In the genomic region with DNA sequence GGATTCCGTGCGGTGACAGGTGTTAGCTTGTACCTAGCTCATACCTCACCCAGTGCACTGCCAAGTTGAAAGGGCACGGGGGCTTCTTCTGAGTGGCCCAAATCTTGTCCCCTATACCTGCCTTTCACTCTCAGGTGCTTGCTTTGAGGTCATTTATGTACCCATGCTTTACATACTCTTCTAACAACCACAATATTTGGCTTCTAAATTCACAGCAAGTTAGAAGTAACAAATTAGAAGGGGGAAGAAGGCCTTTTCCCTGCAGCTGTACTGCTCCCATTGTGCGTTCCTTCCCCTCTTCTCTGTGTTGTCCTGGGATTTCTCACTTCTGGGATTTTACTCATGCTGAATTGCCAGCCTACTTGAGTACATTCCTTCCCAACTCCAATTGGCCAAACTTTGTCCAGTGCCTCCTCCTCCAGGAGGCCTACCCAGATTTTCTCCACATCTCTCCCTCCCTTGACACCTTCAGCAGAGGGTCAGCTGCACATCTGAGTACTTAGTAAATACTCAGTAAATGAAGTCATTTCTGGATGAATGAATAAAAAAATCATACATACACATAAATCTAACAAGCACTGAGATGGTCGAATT, we compare ENCODE assay signal across 13 cellular contexts.
DNase-seq lines count a peak whose midpoint lies in the region; ATAC-seq, FAIRE-seq and TF ChIP-seq lines count a peak whose summit lies in the region.
"Had no signal": no experiment of that assay in that cellular context is flagged by ENCODE, and none has a peak within 500 bp of the region (broad histone marks: within the 10 kb centered on the region; RNA-seq: fewer than 3 reads in every experiment).

No MANE protein-coding gene starts in this region.

- no peak for ATAC-seq in HepG2
- no peak for ATAC-seq in right lobe of liver
- ATAC-seq in GM21529 (IDR thresholded peaks at IDR 0.05; ENCODE audit: unreplicated experiment) = no peak
- ATAC-seq in body of pancreas = no peak

- no peak overlapping the region for H3K4me3 ChIP-seq in HepG2 (replicated peaks in 1 of 3; ENCODE audit: insufficient read depth in 1 of 3, low read depth in 2 of 3, low read length in 3 of 3)
- H3K4me3 ChIP-seq in right lobe of liver = no peak overlapping the region
- H3K4me3 ChIP-seq in OCI-LY3 (ENCODE audit: low read length) = peak overlapping the region; percentile 90
- H3K4me3 ChIP-seq in dorsolateral prefrontal cortex = peak overlapping the region in 14 of 59 donors; percentile 10 to 67 (median 60)
- no peak overlapping the region for H3K4me3 ChIP-seq in body of pancreas
- H3K4me3 ChIP-seq: BLaER1 treated with 17β-estradiol and CSF1 and Interleukin-3, amounts not matched to agents 10 nM and 100 nM had no signal

- H3K27ac ChIP-seq in HepG2 (ENCODE audit: extremely low read length, insufficient read depth, low read length) (no peak overlapping the region), right lobe of liver (no peak overlapping the region), OCI-LY3 (ENCODE audit: low read length) (no peak overlapping the region), dorsolateral prefrontal cortex (peak overlapping the region in 56 of 59 donors; percentile 9 to 88 (median 75)), temporal lobe (ENCODE audit: low read depth, low read length) (peak overlapping the region; percentile 45), body of pancreas (no peak overlapping the region)
- H3K27ac ChIP-seq: BLaER1 treated with 17β-estradiol and CSF1 and Interleukin-3, amounts not matched to agents 10 nM and 100 nM; HL-60 had no signal

- in situ Hi-C loops in HepG2 (cut with HindIII; ENCODE audit: extremely low pct_ligation_motif_present, low pct_unique_long_range_greater_than_20kb) = no loop called here

- no peak overlapping the region for H3K4me2 ChIP-seq in HepG2 (ENCODE audit: low read depth, low read length)
- H3K4me2 ChIP-seq in OCI-LY3 (ENCODE audit: low read length) = peak overlapping the region; percentile 79

- no peaks in the 10 kb centered on the region for H4K20me1 ChIP-seq in HepG2 (ENCODE audit: insufficient read depth, low read length)
- H4K20me1 ChIP-seq in OCI-LY3 (ENCODE audit: insufficient read depth, low read length) = no peaks in the 10 kb centered on the region

- DNase-seq in HepG2 (ENCODE audit: low spot score) = no peak
- DNase-seq in right lobe of liver = no peak
- no peak for DNase-seq in dorsolateral prefrontal cortex
- DNase-seq in amygdala (lab: John Stamatoyannopoulos, UW) = no peak
- no peak for DNase-seq in body of pancreas
- DNase-seq: activated CD4-positive, CD25-positive, alpha-beta regulatory T cell; NCI-H1694 treated with DMSO at 0.1 percent for 48 hours had no signal

- H3K27me3 ChIP-seq in HepG2 (ENCODE audit: control insufficient read depth in 1 of 2, insufficient read depth in 2 of 2, low read length in 2 of 2) (peaks cover 3 to 91% of the 10 kb centered on the region in 2 experiments), right lobe of liver (peaks cover 6 to 42% of the 10 kb centered on the region in 2 donors), OCI-LY3 (ENCODE audit: low read depth, low read length) (no peaks in the 10 kb centered on the region), dorsolateral prefrontal cortex (peaks cover 0 to 76% (median 17%) of the 10 kb centered on the region in 45 donors), body of pancreas (peaks cover 0 to 38% of the 10 kb centered on the region in 2 donors)

- TF ChIP-seq RAD21 in HepG2 (CRISPR knock-in tag; IDR thresholded peaks at IDR 0.05) = no peak

- H3K79me2 ChIP-seq in HepG2 (ENCODE audit: insufficient read depth, low read length) (no peaks in the 10 kb centered on the region), OCI-LY3 (ENCODE audit: low read length) (no peaks in the 10 kb centered on the region)

- intact Hi-C loops in HepG2 (cut with micrococcal nuclease; ENCODE audit: unreplicated experiment) = no loop called here
- intact Hi-C loops in right lobe of liver (cut with DNase I) = no loop called here
- intact Hi-C loops in dorsolateral prefrontal cortex (cut with DNase I) = no loop called here
- intact Hi-C loops in body of pancreas (cut with DNase I) = no loop called here

- H3K9ac ChIP-seq in HepG2 (ENCODE audit: insufficient read depth, low read depth, low read length) (no peak overlapping the region), OCI-LY3 (ENCODE audit: low read length) (0 out of 2 replicates have a peak overlapping the region, but pooled peaks have one; percentile 87)
- H3K9ac ChIP-seq: BLaER1 treated with 17β-estradiol and CSF1 and Interleukin-3, amounts not matched to agents 10 nM and 100 nM had no signal

- WGBS in HepG2 (ENCODE audit: low lambda C conversion rate) = 15% methylated on average over 5 of the region's 5 CpGs
- 33% methylated on average over 4 of the region's 5 CpGs for WGBS in right lobe of liver (ENCODE audit: insufficient coverage, low coverage, low lambda C conversion rate, missing lambda C conversion rate)
- 64 to 74% methylated on average over 4 to 5 of the region's 5 CpGs for WGBS in body of pancreas, 2 donors

- CTCF ChIA-PET in HepG2 (lab: Yijun Ruan, JAX; ENCODE audit: low intra/inter-chr PET ratio, low total read pairs) = no interaction called here

- H3K36me3 ChIP-seq in HepG2 (replicated peaks in 1 of 2; ENCODE audit: control insufficient read depth in 1 of 2, insufficient read depth in 2 of 2, low read length in 2 of 2) (no peaks in the 10 kb centered on the region), right lobe of liver (no peaks in the 10 kb centered on the region), OCI-LY3 (replicated peaks; ENCODE audit: low read depth, low read length) (no peaks in the 10 kb centered on the region), body of pancreas (replicated peaks in 1 of 2; ENCODE audit: insufficient read depth in 1 of 2, low read depth in 2 of 2) (no peaks in the 10 kb centered on the region)
- H3K36me3 ChIP-seq: BLaER1 treated with 17β-estradiol and CSF1 and Interleukin-3, amounts not matched to agents 10 nM and 100 nM had no signal

- FAIRE-seq in HepG2 (lab: Jason Lieb, UNC) = no peak
- FAIRE-seq: urothelium cell line had no signal

- POLR2A ChIA-PET in HepG2 (lab: Yijun Ruan, JAX) = no interaction called here

- TF ChIP-seq CTCF in HepG2 (CRISPR knock-in tag; IDR thresholded peaks at IDR 0.05) = no peak
- TF ChIP-seq CTCF in right lobe of liver (IDR thresholded peaks at IDR 0.05) = no peak
- TF ChIP-seq CTCF in OCI-LY3 (IDR thresholded peaks at IDR 0.05; ENCODE audit: low read depth, low read length) = no peak
- TF ChIP-seq CTCF in dorsolateral prefrontal cortex (IDR thresholded peaks at IDR 0.05 in 54 of 56, conservative IDR thresholded peaks at IDR 0.05 in 2 of 56; ENCODE audit: low read depth in 1 of 56, partially characterized antibody in 56 of 56) = no peak
- no peak for TF ChIP-seq CTCF in body of pancreas (IDR thresholded peaks at IDR 0.05)

- TF ChIP-seq POLR2A in HepG2 (IDR thresholded peaks at IDR 0.05; ENCODE audit: insufficient read depth in 1 of 2, low read depth in 2 of 2, low read length in 2 of 2) = no peak
- TF ChIP-seq POLR2A in right lobe of liver (IDR thresholded peaks at IDR 0.05) = no peak
- no peak for TF ChIP-seq POLR2A in body of pancreas (IDR thresholded peaks at IDR 0.05)

- H3K9me3 ChIP-seq in HepG2 (ENCODE audit: low read length) = no peaks in the 10 kb centered on the region
- H3K9me3 ChIP-seq in right lobe of liver = no peaks in the 10 kb centered on the region
- no peaks in the 10 kb centered on the region for H3K9me3 ChIP-seq in OCI-LY3 (ENCODE audit: insufficient read depth, low read length)
- H3K9me3 ChIP-seq in body of pancreas = no peaks in the 10 kb centered on the region

- H3K4me1 ChIP-seq in HepG2 (ENCODE audit: insufficient read depth, low read length) (no peaks in the 10 kb centered on the region), right lobe of liver (peaks cover 0 to 12% (median 0%) of the 10 kb centered on the region in 4 donors), OCI-LY3 (ENCODE audit: low read length) (peaks cover 15% of the 10 kb centered on the region), body of pancreas (peaks cover 16% of the 10 kb centered on the region)

- BruUV-seq in HepG2 (replicated peaks; lab: Mats Ljungman, UMichigan) = no TSS peak

- TF ChIP-seq EP300 in HepG2 (IDR thresholded peaks at IDR 0.05; ENCODE audit: low read depth in 2 of 2, low read length in 2 of 2) (no peak), HepG2 (CRISPR knock-in tag; IDR thresholded peaks at IDR 0.05; ENCODE audit: borderline replicate concordance) (no peak)

- H2AFZ ChIP-seq in HepG2 (ENCODE audit: low read length) = no peak overlapping the region
- H2AFZ ChIP-seq in OCI-LY3 (ENCODE audit: low read depth, low read length) = no peak overlapping the region

TF ChIP-seq in HepG2, 621 proteins besides CTCF, POLR2A, EP300 and RAD21:
- TF ChIP-seq ZFP36 (IDR thresholded peaks at IDR 0.05; ENCODE audit: borderline replicate concordance, low read depth, low read length, partially characterized antibody) (peak; percentile 49), ZNF644 (CRISPR knock-in tag; IDR thresholded peaks at IDR 0.05; ENCODE audit: low read depth) (no peak)

Comparison
In these comparisons a context has a peak if more than half of its experiments do, and no peak if none do; other contexts are left out.
1. H3K27ac ChIP-seq: peak in dorsolateral prefrontal cortex (56 of 59) and temporal lobe (single experiment); none in HepG2 (single experiment), right lobe of liver (0 of 3), OCI-LY3 (single experiment) and body of pancreas (0 of 4).